In genomic region chr5:7321724-7322123, GRCh38 we compare ENCODE assay signal across 17 cellular contexts.
DNase-seq lines count a peak whose midpoint lies in the region; ATAC-seq and TF ChIP-seq lines count a peak whose summit lies in the region.
"Had no signal": no experiment of that assay in that cellular context is flagged by ENCODE, and none has a peak within 500 bp of the region (broad histone marks: within the 10 kb centered on the region; RNA-seq: fewer than 3 reads in every experiment).

No MANE protein-coding gene starts in this region.

- peak; percentile 92 for DNase-seq in AG20443 (ENCODE audit: low spot score)
- peak; percentile 10 to 27 for DNase-seq in SJCRH30
- DNase-seq in fibroblast of the aortic adventitia (ENCODE audit: low read depth): peak; percentile 97
- peak; percentile 55 for DNase-seq in non-pigmented ciliary epithelial cell (ENCODE audit: low read depth)
- no peak for DNase-seq in left colon
- DNase-seq in activated naive CD8-positive, alpha-beta T cell treated with anti-CD3 and anti-CD28 coated beads, Interleukin-2, amount 50 U/mL, for 24 hours: no peak
- no peak for DNase-seq in SW 1271 (lab: John Stamatoyannopoulos, UW)
- DNase-seq: activated B cell treated with CpG ODN at 0.5 μM for 24 hours; activated T-cell treated with anti-CD3 and anti-CD28 coated beads, Interleukin-2, amount 50 U/mL, for 4 hours; aorta; NCI-H1436; NCI-H524; psoas muscle; stimulated activated CD4-positive, alpha-beta T cell treated with anti-CD3 and anti-CD28 coated beads, Interleukin-2, amount 100 ng/mL, for 48 hours had no signal

- no peak overlapping the region for H3K4me3 Mint-ChIP-seq in activated naive CD8-positive, alpha-beta T cell treated with anti-CD3 and anti-CD28 coated beads, Interleukin-2, amount 50 U/mL, for 24 hours
- H3K4me3 Mint-ChIP-seq: activated B cell treated with CpG ODN at 0.5 μM for 24 hours; activated T-cell treated with anti-CD3 and anti-CD28 coated beads, Interleukin-2, amount 50 U/mL, for 4 hours; stimulated activated memory B cell treated with anti-CD40 and anti-IgM and Interleukin-4, amounts not matched to agents 10 μg/mL and 1 μg/mL and 100 μg/mL, for 72 hours had no signal

- H3K36me3 Mint-ChIP-seq in activated naive CD8-positive, alpha-beta T cell treated with anti-CD3 and anti-CD28 coated beads, Interleukin-2, amount 50 U/mL, for 24 hours (ENCODE audit: low read depth): no peaks in the 10 kb centered on the region
- H3K36me3 Mint-ChIP-seq: stimulated activated memory B cell treated with anti-CD40 and anti-IgM and Interleukin-4, amounts not matched to agents 10 μg/mL and 1 μg/mL and 100 μg/mL, for 72 hours had no signal

- H3K4me3 ChIP-seq in SJCRH30 (no peak overlapping the region), fibroblast of the aortic adventitia (ENCODE audit: low read depth, low read length) (no peak overlapping the region)
- H3K4me3 ChIP-seq: BLaER1 treated with 17β-estradiol and CSF1 and Interleukin-3, amounts not matched to agents 10 nM and 100 nM; psoas muscle had no signal

- no peak overlapping the region for H3K27ac ChIP-seq in SJCRH30
- H3K27ac ChIP-seq: BLaER1 treated with 17β-estradiol and CSF1 and Interleukin-3, amounts not matched to agents 10 nM and 100 nM; psoas muscle had no signal

- no peaks in the 10 kb centered on the region for H3K27me3 ChIP-seq in SJCRH30
- H3K27me3 ChIP-seq: BLaER1 treated with 17β-estradiol and CSF1 and Interleukin-3, amounts not matched to agents 10 nM and 100 nM had no signal

- H3K9me3 Mint-ChIP-seq in activated naive CD8-positive, alpha-beta T cell treated with anti-CD3 and anti-CD28 coated beads, Interleukin-2, amount 50 U/mL, for 24 hours: no peaks in the 10 kb centered on the region
- H3K9me3 Mint-ChIP-seq: activated B cell treated with CpG ODN at 0.5 μM for 24 hours; activated T-cell treated with anti-CD3 and anti-CD28 coated beads, Interleukin-2, amount 50 U/mL, for 4 hours; stimulated activated memory B cell treated with anti-CD40 and anti-IgM and Interleukin-4, amounts not matched to agents 10 μg/mL and 1 μg/mL and 100 μg/mL, for 72 hours had no signal

- H3K9me3 ChIP-seq in SJCRH30 (replicated peaks): no peaks in the 10 kb centered on the region
- H3K9me3 ChIP-seq: BLaER1 treated with 17β-estradiol and CSF1 and Interleukin-3, amounts not matched to agents 10 nM and 100 nM; psoas muscle had no signal

- no peaks in the 10 kb centered on the region for H3K4me1 Mint-ChIP-seq in activated naive CD8-positive, alpha-beta T cell treated with anti-CD3 and anti-CD28 coated beads, Interleukin-2, amount 50 U/mL, for 24 hours
- H3K4me1 Mint-ChIP-seq: activated B cell treated with CpG ODN at 0.5 μM for 24 hours; stimulated activated memory B cell treated with anti-CD40 and anti-IgM and Interleukin-4, amounts not matched to agents 10 μg/mL and 1 μg/mL and 100 μg/mL, for 72 hours had no signal

- H3K4me1 ChIP-seq in SJCRH30: no peaks in the 10 kb centered on the region
- H3K4me1 ChIP-seq: BLaER1 treated with 17β-estradiol and CSF1 and Interleukin-3, amounts not matched to agents 10 nM and 100 nM; psoas muscle had no signal

- no peak overlapping the region for H3K27ac Mint-ChIP-seq in activated naive CD8-positive, alpha-beta T cell treated with anti-CD3 and anti-CD28 coated beads, Interleukin-2, amount 50 U/mL, for 24 hours
- H3K27ac Mint-ChIP-seq: activated B cell treated with CpG ODN at 0.5 μM for 24 hours; stimulated activated memory B cell treated with anti-CD40 and anti-IgM and Interleukin-4, amounts not matched to agents 10 μg/mL and 1 μg/mL and 100 μg/mL, for 72 hours had no signal

- intact Hi-C loops in left colon (cut with DNase I, micrococcal nuclease): no loop called here

- ATAC-seq in HG02970 (IDR thresholded peaks at IDR 0.05; ENCODE audit: low FRiP score, unreplicated experiment) (no peak), left colon (no peak)
- no peak for ATAC-seq in activated naive CD8-positive, alpha-beta T cell treated with anti-CD3 and anti-CD28 coated beads, Interleukin-2, amount 50 U/mL, for 24 hours
- ATAC-seq: activated T-cell treated with anti-CD3 and anti-CD28 coated beads, Interleukin-2, amount 50 U/mL, for 4 hours; stimulated activated memory B cell treated with anti-CD40 and anti-IgM and Interleukin-4, amounts not matched to agents 10 μg/mL and 1 μg/mL and 100 μg/mL, for 72 hours had no signal

- no peaks in the 10 kb centered on the region for H3K36me3 ChIP-seq in SJCRH30
- H3K36me3 ChIP-seq: BLaER1 treated with 17β-estradiol and CSF1 and Interleukin-3, amounts not matched to agents 10 nM and 100 nM had no signal

- TF ChIP-seq CTCF in fibroblast of the aortic adventitia (IDR thresholded peaks at IDR 0.05; ENCODE audit: insufficient read depth, low read length): no peak

- H3K27me3 Mint-ChIP-seq in activated naive CD8-positive, alpha-beta T cell treated with anti-CD3 and anti-CD28 coated beads, Interleukin-2, amount 50 U/mL, for 24 hours: no peaks in the 10 kb centered on the region
- H3K27me3 Mint-ChIP-seq: activated B cell treated with CpG ODN at 0.5 μM for 24 hours; stimulated activated memory B cell treated with anti-CD40 and anti-IgM and Interleukin-4, amounts not matched to agents 10 μg/mL and 1 μg/mL and 100 μg/mL, for 72 hours had no signal

Comparison
In these comparisons a context has a peak if more than half of its experiments do, and no peak if none do; other contexts are left out.
1. DNase-seq: peak in AG20443 (single experiment), SJCRH30 (2 of 2), fibroblast of the aortic adventitia (single experiment) and non-pigmented ciliary epithelial cell (single experiment); none in left colon (0 of 2), activated naive CD8-positive, alpha-beta T cell treated with anti-CD3 and anti-CD28 coated beads, Interleukin-2, amount 50 U/mL, for 24 hours (single experiment) and SW 1271 (0 of 2).